In the genomic region with DNA sequence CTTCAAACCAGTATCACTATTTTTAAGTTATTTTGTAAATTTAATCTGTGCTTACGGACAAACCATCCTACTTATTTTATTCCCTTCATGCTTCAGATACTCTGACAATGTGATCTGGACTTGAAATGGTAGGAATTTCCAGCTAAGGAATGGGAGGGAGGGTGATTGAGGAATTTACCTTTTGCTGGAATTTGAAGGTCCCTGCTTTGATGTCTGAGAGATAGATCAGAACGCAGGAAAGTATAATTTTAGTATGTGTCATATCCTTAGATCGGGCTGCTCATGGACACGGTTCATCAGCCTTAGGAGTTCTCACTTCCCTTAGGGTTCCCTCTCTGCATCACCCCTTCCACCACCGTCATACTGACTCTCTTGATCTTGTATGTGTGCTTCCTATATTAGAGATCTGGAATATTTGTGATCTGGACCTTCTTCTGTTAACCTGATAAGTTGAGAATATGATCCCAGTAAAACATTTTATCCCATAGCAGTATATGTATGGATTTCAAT, we compare ENCODE assay signal across 20 cellular contexts. TPM values are rescaled to one million over a fixed set of nuclear protein-coding genes. Genes with fewer than 3 reads are reported as not detected.
DNase-seq lines count a peak whose midpoint lies in the region; ATAC-seq, FAIRE-seq and TF ChIP-seq lines count a peak whose summit lies in the region.
"Had no signal": no experiment of that assay in that cellular context is flagged by ENCODE, and none has a peak within 500 bp of the region (broad histone marks: within the 10 kb centered on the region; RNA-seq: fewer than 3 reads in every experiment).

No MANE protein-coding gene starts in this region.

- no peak overlapping the region for H2AFZ ChIP-seq in astrocyte (ENCODE audit: low read depth, low read length)

- no peak overlapping the region for H3K4me2 ChIP-seq in astrocyte (ENCODE audit: low read length)

- no peaks in the 10 kb centered on the region for H3K27me3 Mint-ChIP-seq in astrocyte (ENCODE audit: low read depth, unreplicated experiment)
- no peaks in the 10 kb centered on the region for H3K27me3 Mint-ChIP-seq in nephron (ENCODE audit: low read depth)
- no peaks in the 10 kb centered on the region for H3K27me3 Mint-ChIP-seq in chondrocyte (ENCODE audit: low read depth)

- H3K4me1 Mint-ChIP-seq in astrocyte (ENCODE audit: low read depth, unreplicated experiment) (peaks cover 10% of the 10 kb centered on the region), nephron (peaks cover 16% of the 10 kb centered on the region), chondrocyte (ENCODE audit: low read depth) (peaks cover 13% of the 10 kb centered on the region)

- H3K4me3 Mint-ChIP-seq in astrocyte (ENCODE audit: unreplicated experiment) (no peak overlapping the region), nephron (no peak overlapping the region), chondrocyte (ENCODE audit: unreplicated experiment) (no peak overlapping the region)

- H3K27ac Mint-ChIP-seq in astrocyte (ENCODE audit: unreplicated experiment) (peak overlapping the region; percentile 78), nephron (peak overlapping the region; percentile 37 to 82 (median 81)), chondrocyte (ENCODE audit: unreplicated experiment) (no peak overlapping the region)

- FAIRE-seq in astrocyte (lab: Jason Lieb, UNC) = no peak
- FAIRE-seq: G401.6, GM19239 had no signal

- H3K36me3 Mint-ChIP-seq in astrocyte (ENCODE audit: low read depth, unreplicated experiment) (peaks cover 13% of the 10 kb centered on the region), nephron (ENCODE audit: low read depth) (peaks cover 60% of the 10 kb centered on the region), chondrocyte (ENCODE audit: low read depth) (peaks cover 38% of the 10 kb centered on the region)

- no peak for TF ChIP-seq POLR2A in body of pancreas (IDR thresholded peaks at IDR 0.05)

- 86% methylated on average over 5 of the region's 5 CpGs for WGBS in body of pancreas, 2 donors

- H3K9me3 Mint-ChIP-seq in astrocyte (ENCODE audit: unreplicated experiment) (no peaks in the 10 kb centered on the region), nephron (no peaks in the 10 kb centered on the region), chondrocyte (ENCODE audit: low read depth) (no peaks in the 10 kb centered on the region)

- H3K27me3 ChIP-seq in cardiac muscle cell = no peaks in the 10 kb centered on the region
- H3K27me3 ChIP-seq in astrocyte (ENCODE audit: insufficient read depth, low read length) = no peaks in the 10 kb centered on the region
- H3K27me3 ChIP-seq in body of pancreas = no peaks in the 10 kb centered on the region
- H3K27me3 ChIP-seq: SJCRH30 had no signal

- H3K27ac ChIP-seq in cardiac muscle cell (peak overlapping the region; percentile 93), astrocyte (ENCODE audit: low read depth, low read length) (no peak overlapping the region), body of pancreas (no peak overlapping the region)
- H3K27ac ChIP-seq: 22Rv1, C4-2B, SJCRH30 had no signal

- H3K4me3 ChIP-seq in cardiac muscle cell (no peak overlapping the region), astrocyte (ENCODE audit: insufficient read depth, low read depth, low read length) (no peak overlapping the region), body of pancreas (no peak overlapping the region)
- H3K4me3 ChIP-seq: SJCRH30 had no signal

- no peaks in the 10 kb centered on the region for H3K79me2 ChIP-seq in astrocyte (ENCODE audit: insufficient read depth, low read length)

- DNase-seq in cardiac muscle cell (ENCODE audit: low read depth in 1 of 2, low spot score in 1 of 2) = no peak
- DNase-seq in Right ventricle myocardium inferior (ENCODE audit: missing footprints) = no peak
- DNase-seq in astrocyte (ENCODE audit: low read depth) = no peak
- no peak for DNase-seq in foreskin melanocyte
- DNase-seq in chondrocyte (ENCODE audit: low spot score) = no peak
- no peak for DNase-seq in NCI-H526 treated with DMSO at 0.1 percent for 48 hours (lab: John Stamatoyannopoulos, UW)
- no peak for DNase-seq in body of pancreas
- DNase-seq: MM.1S, NCI-H1048, NCI-H1417 treated with DMSO at 0.1 percent for 48 hours, NCI-H187, NCI-H2107, NCI-H446 treated with DMSO at 0.1 percent for 48 hours, SJCRH30 had no signal

- intact Hi-C loops in Right ventricle myocardium inferior (cut with DNase I) = no loop called here
- intact Hi-C loops in body of pancreas (cut with DNase I) = no loop called here

- no peaks in the 10 kb centered on the region for H4K20me1 ChIP-seq in astrocyte (ENCODE audit: insufficient read depth, low read length)

- TF ChIP-seq CTCF in cardiac muscle cell (IDR thresholded peaks at IDR 0.05; ENCODE audit: low read depth, low read length) (no peak), astrocyte (IDR thresholded peaks at IDR 0.05; ENCODE audit: insufficient read depth, low read depth, low read length) (no peak), nephron (IDR thresholded peaks at IDR 0.05; ENCODE audit: unreplicated experiment in 3 of 3) (no peak), chondrocyte (IDR thresholded peaks at IDR 0.05) (no peak), body of pancreas (IDR thresholded peaks at IDR 0.05) (no peak)

- H3K4me1 ChIP-seq in cardiac muscle cell (ENCODE audit: low read depth) (peaks cover 12% of the 10 kb centered on the region), astrocyte (ENCODE audit: insufficient read depth, low read length) (no peaks in the 10 kb centered on the region), body of pancreas (no peaks in the 10 kb centered on the region)
- H3K4me1 ChIP-seq: SJCRH30 had no signal

- H3K9me3 ChIP-seq in cardiac muscle cell (ENCODE audit: low read depth) (no peaks in the 10 kb centered on the region), astrocyte (ENCODE audit: insufficient read depth, low read depth, low read length) (no peaks in the 10 kb centered on the region), body of pancreas (no peaks in the 10 kb centered on the region)
- H3K9me3 ChIP-seq: SJCRH30 had no signal

- H3K36me3 ChIP-seq in cardiac muscle cell (peaks cover 25% of the 10 kb centered on the region), astrocyte (ENCODE audit: insufficient read depth, low read length) (peaks cover 5% of the 10 kb centered on the region), body of pancreas (replicated peaks in 1 of 2; ENCODE audit: insufficient read depth in 1 of 2, low read depth in 2 of 2) (peaks cover 0 to 4% of the 10 kb centered on the region in 2 donors)
- H3K36me3 ChIP-seq: SJCRH30 had no signal

- no peak for ATAC-seq in Right ventricle myocardium inferior
- no peak for ATAC-seq in body of pancreas
- ATAC-seq: Panc1 had no signal

- no peak overlapping the region for H3K9ac ChIP-seq in astrocyte (ENCODE audit: low read length)

RNA-seq across cellular contexts. Expression of gene OCRL, which starts 16.8 kb away (rescaled TPM):
- total RNA-seq in cardiac muscle cell (8.4 and 15.3 TPM in 2 replicates), Right ventricle myocardium inferior (9.3 TPM), astrocyte (36.1 and 36.2 TPM in 2 replicates), chondrocyte (56.0 to 61.0 TPM (median 58.9 TPM) in 3 replicates), body of pancreas (1 to 10 TPM; 7.3 to 9.1 TPM)
- 6.3 and 10.7 TPM in 2 replicates for polyA plus RNA-seq in cardiac muscle cell

RNA-seq across cellular contexts. Expression of gene SMARCA1, which starts 33.6 kb away (rescaled TPM):
- total RNA-seq in cardiac muscle cell (93.9 and 142 TPM in 2 replicates), Right ventricle myocardium inferior (30.2 TPM), astrocyte (104 and 107 TPM in 2 replicates), chondrocyte (123 to 126 TPM (median 123 TPM) in 3 replicates), body of pancreas (10 to 100 TPM; 17.6 to 25.4 TPM)
- 83.6 and 130 TPM in 2 replicates for polyA plus RNA-seq in cardiac muscle cell
